Comparison of ENCODE assay signal across 10 cellular contexts in genomic region chr10:103752680-103753248, GRCh38.
A peak's percentile ranks its signal among the peaks of the same experiment; 100 is the strongest.
DNase-seq lines count a peak whose midpoint lies in the region; ATAC-seq, FAIRE-seq and TF ChIP-seq lines count a peak whose summit lies in the region.
"Had no signal": no experiment of that assay in that cellular context is flagged by ENCODE, and none has a peak within 500 bp of the region (broad histone marks: within the 10 kb centered on the region; RNA-seq: fewer than 3 reads in every experiment).

No MANE protein-coding gene starts in this region.

- no peaks in the 10 kb centered on the region for H3K9me2 ChIP-seq in Karpas-422 (replicated peaks; ENCODE audit: insufficient read depth, low read length)

- TF ChIP-seq CTCF in D721Med (IDR thresholded peaks at IDR 0.05; ENCODE audit: insufficient read depth, missing control alignments) (peak; percentile 50), brain microvascular endothelial cell (IDR thresholded peaks at IDR 0.05; ENCODE audit: low read depth, low read length, missing control alignments) (peak; percentile 80), osteoblast (IDR thresholded peaks at IDR 0.05; ENCODE audit: extremely low read depth, low read depth, low read length) (peak; percentile 62)

- H4K20me1 ChIP-seq in Karpas-422 (ENCODE audit: insufficient read depth, low read depth, low read length) (no peaks in the 10 kb centered on the region), osteoblast (ENCODE audit: insufficient read depth, low read length) (peaks cover 7% of the 10 kb centered on the region)

- no peak for DNase-seq in D721Med (ENCODE audit: insufficient read length, low spot score)
- DNase-seq in Karpas-422: peak; percentile 73
- no peak for DNase-seq in brain microvascular endothelial cell
- DNase-seq in osteoblast (ENCODE audit: insufficient read length, low spot score, missing footprints): no peak
- no peak for DNase-seq in T-helper 2 cell
- DNase-seq: NCI-H187, substantia nigra had no signal

- H2AFZ ChIP-seq in Karpas-422 (ENCODE audit: low read length): no peak overlapping the region
- H2AFZ ChIP-seq in osteoblast (ENCODE audit: low read length): no peak overlapping the region

- H3K9me3 ChIP-seq in Karpas-422 (ENCODE audit: low read length): peaks cover 7% of the 10 kb centered on the region
- H3K9me3 ChIP-seq in osteoblast (ENCODE audit: low read depth, low read length): no peaks in the 10 kb centered on the region

- H3K4me2 ChIP-seq in Karpas-422 (ENCODE audit: low read depth, low read length, poor library complexity, severe bottlenecking) (no peak overlapping the region), osteoblast (ENCODE audit: insufficient read depth, low read length) (no peak overlapping the region)

- H3K79me2 ChIP-seq in Karpas-422 (ENCODE audit: low read length) (no peaks in the 10 kb centered on the region), osteoblast (ENCODE audit: insufficient read depth, low read length) (no peaks in the 10 kb centered on the region)

- no peak overlapping the region for H3K27ac ChIP-seq in Karpas-422 (ENCODE audit: low read length)
- no peak overlapping the region for H3K27ac ChIP-seq in brain microvascular endothelial cell
- H3K27ac ChIP-seq in osteoblast (ENCODE audit: low read depth, low read length): no peak overlapping the region

- ATAC-seq in GM21526 (IDR thresholded peaks at IDR 0.05; ENCODE audit: low FRiP score, unreplicated experiment) (no peak), GM21717 (IDR thresholded peaks at IDR 0.05; ENCODE audit: unreplicated experiment) (no peak), GM19351 (IDR thresholded peaks at IDR 0.05; ENCODE audit: unreplicated experiment) (no peak)

- H3K4me1 ChIP-seq in Karpas-422 (ENCODE audit: low read length): no peaks in the 10 kb centered on the region
- peaks cover 12% of the 10 kb centered on the region for H3K4me1 ChIP-seq in osteoblast (ENCODE audit: insufficient read depth, low read length)

- no peak overlapping the region for H3K9ac ChIP-seq in Karpas-422 (ENCODE audit: low read length)

- H3K27me3 ChIP-seq in Karpas-422 (ENCODE audit: low read length): no peaks in the 10 kb centered on the region; the same call in 1 of the 2 replicates
- no peaks in the 10 kb centered on the region for H3K27me3 ChIP-seq in brain microvascular endothelial cell (replicated peaks)
- no peaks in the 10 kb centered on the region for H3K27me3 ChIP-seq in osteoblast (ENCODE audit: insufficient read depth, low read length)

- in situ Hi-C loops in brain microvascular endothelial cell (cut with HindIII; ENCODE audit: low pct_ligation_motif_present, low sequenced_read_pairs): no loop called here

- FAIRE-seq in D721Med (lab: Jason Lieb, UNC): no peak

- H3K36me3 ChIP-seq in Karpas-422 (ENCODE audit: insufficient read depth, low read length) (no peaks in the 10 kb centered on the region), brain microvascular endothelial cell (replicated peaks) (no peaks in the 10 kb centered on the region), osteoblast (ENCODE audit: insufficient read depth, low read length) (no peaks in the 10 kb centered on the region)

- H3K4me3 ChIP-seq in Karpas-422 (ENCODE audit: low read length): no peak overlapping the region
- H3K4me3 ChIP-seq in brain microvascular endothelial cell (ENCODE audit: low read depth, low read length): no peak overlapping the region
- H3K4me3 ChIP-seq in osteoblast (ENCODE audit: insufficient read depth, low read length): no peak overlapping the region
